In the genomic region with DNA sequence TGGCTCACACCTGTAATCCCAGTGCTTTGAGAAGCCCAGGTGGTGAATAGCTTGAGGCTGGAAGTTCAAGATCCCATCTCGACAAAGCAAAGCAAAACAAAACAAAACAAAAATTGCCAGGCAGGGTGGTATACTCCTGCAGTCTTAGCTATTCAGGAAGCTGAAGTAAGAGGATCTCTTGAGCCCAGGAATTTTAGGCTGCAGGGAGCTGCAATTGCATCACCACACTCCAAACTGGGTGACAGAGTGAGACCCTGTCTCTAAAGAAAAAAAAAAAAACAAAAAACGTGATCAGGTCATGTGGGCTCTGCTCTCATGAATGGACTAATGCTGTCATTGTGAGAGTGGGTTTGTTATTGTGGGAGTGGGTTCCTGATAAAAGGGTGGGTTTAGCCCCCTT, we compare ENCODE assay signal across 26 cellular contexts.
"Had no signal": no experiment of that assay in that cellular context is flagged by ENCODE, and none has a peak within 500 bp of the region (broad histone marks: within the 10 kb centered on the region; RNA-seq: fewer than 3 reads in every experiment).

No MANE protein-coding gene starts in this region.

- H3K4me1 ChIP-seq: esophagus squamous epithelium, lower lobe of right lung, parathyroid adenoma, prostate gland, right atrium auricular region, suprapubic skin, transverse colon, upper lobe of right lung, uterus had no signal

- H3K27ac Mint-ChIP-seq: mesothelial cell of epicardium; nephron progenitor cell; stimulated activated naive CD8-positive, alpha-beta T cell treated with anti-CD3 and anti-CD28 coated beads, Interleukin-15, amount 100 ng/mL, for 72 hours had no signal

- ATAC-seq: left ventricle myocardium superior; lower lobe of right lung; naive thymus-derived CD8-positive, alpha-beta T cell; sciatic nerve; stimulated activated naive CD8-positive, alpha-beta T cell treated with anti-CD3 and anti-CD28 coated beads, Interleukin-15, amount 100 ng/mL, for 72 hours; upper lobe of right lung had no signal

- H3K4me3 Mint-ChIP-seq: mesothelial cell of epicardium; naive thymus-derived CD8-positive, alpha-beta T cell; nephron progenitor cell; stimulated activated naive CD8-positive, alpha-beta T cell treated with anti-CD3 and anti-CD28 coated beads, Interleukin-15, amount 100 ng/mL, for 72 hours had no signal

- H3K9me3 ChIP-seq: prostate gland, uterus had no signal

- H3K4me2 ChIP-seq: smooth muscle cell had no signal

- H3K36me3 ChIP-seq: esophagus squamous epithelium, lower lobe of right lung, prostate gland, right atrium auricular region, suprapubic skin, transverse colon, upper lobe of right lung, uterus had no signal

- H3K27me3 Mint-ChIP-seq: stimulated activated naive CD8-positive, alpha-beta T cell treated with anti-CD3 and anti-CD28 coated beads, Interleukin-15, amount 100 ng/mL, for 72 hours had no signal

- H3K79me2 ChIP-seq: parathyroid adenoma had no signal

- H3K4me1 Mint-ChIP-seq: mesothelial cell of epicardium; stimulated activated naive CD8-positive, alpha-beta T cell treated with anti-CD3 and anti-CD28 coated beads, Interleukin-15, amount 100 ng/mL, for 72 hours had no signal

- H3K27ac ChIP-seq: coronary artery, esophagus squamous epithelium, lower lobe of right lung, parathyroid adenoma, prostate gland, right atrium auricular region, suprapubic skin, transverse colon, upper lobe of right lung, uterus had no signal

- DNase-seq: dermis blood vessel endothelial cell; effector memory CD4-positive, alpha-beta T cell; esophagus squamous epithelium; foreskin melanocyte; hypothalamus; left ventricle myocardium superior; lower lobe of right lung; naive thymus-derived CD8-positive, alpha-beta T cell; nephron progenitor cell; stimulated activated CD4-positive, alpha-beta T cell treated with anti-CD3 and anti-CD28 coated beads, Interleukin-12 subunit alpha, Interleukin-12 subunit beta, amount 100 ng/mL, for 4 hours; stimulated activated CD4-positive, alpha-beta T cell treated with anti-CD3 and anti-CD28 coated beads, Interleukin-1b, Interleukin-23, amount 100 ng/mL, for 48 hours; stimulated activated CD4-positive, alpha-beta T cell treated with anti-CD3 and anti-CD28 coated beads, Interleukin-4, amount 100 ng/mL, for 1 hour; stimulated activated CD8-positive, alpha-beta memory T cell treated with anti-CD3 and anti-CD28 coated beads, Interleukin-4, amount 100 ng/mL, for 48 hours; stimulated activated naive CD4-positive, alpha-beta T cell; stimulated activated naive CD8-positive, alpha-beta T cell treated with anti-CD3 and anti-CD28 coated beads, Interleukin-15, amount 100 ng/mL, for 72 hours; transverse colon; upper lobe of right lung; uterus had no signal

- H3K36me3 Mint-ChIP-seq: mesothelial cell of epicardium had no signal

- H3K9ac ChIP-seq: parathyroid adenoma had no signal

- H3K4me3 ChIP-seq: coronary artery, esophagus squamous epithelium, lower lobe of right lung, prostate gland, right atrium auricular region, smooth muscle cell, suprapubic skin, transverse colon, upper lobe of right lung, uterus had no signal

- H3K27me3 ChIP-seq: esophagus squamous epithelium, right atrium auricular region, transverse colon, upper lobe of right lung, uterus had no signal
